ENCODE assay signal across 8 cellular contexts in the genomic region with DNA sequence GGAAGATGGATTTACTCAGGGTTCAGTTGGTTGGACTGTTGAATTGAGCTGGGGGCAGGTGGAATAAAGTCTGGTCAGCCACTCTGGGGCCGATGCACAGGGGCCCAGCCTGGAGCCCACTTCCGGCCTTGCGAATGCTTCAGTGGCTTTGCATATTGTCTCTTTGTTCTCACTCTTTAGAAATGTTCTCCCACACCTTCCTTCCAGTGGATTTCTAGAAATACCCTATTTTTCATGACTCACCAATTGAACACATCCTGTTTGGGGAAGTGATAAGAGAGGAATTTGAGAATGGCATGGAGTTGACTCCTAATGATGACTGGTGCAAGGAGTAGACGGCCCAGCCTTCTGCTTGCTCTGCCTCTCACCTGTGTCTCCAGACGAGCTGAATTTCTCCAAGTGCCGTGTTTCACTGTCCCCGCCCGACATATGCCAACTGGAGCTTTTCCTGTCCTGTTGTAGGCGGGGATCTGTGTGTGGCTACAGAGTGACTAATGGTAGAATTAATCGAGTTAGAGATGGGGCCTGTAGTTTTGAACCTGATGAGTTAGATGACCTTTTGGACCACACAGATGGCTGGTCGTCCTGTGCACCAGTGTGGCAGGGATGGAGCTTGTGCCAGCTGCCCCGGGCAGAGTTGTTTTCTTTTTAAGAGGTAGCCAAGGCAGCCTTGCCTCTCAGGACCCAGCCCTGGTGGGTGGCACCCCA. TPM values are rescaled to one million over a fixed set of nuclear protein-coding genes. Genes with fewer than 3 reads are reported as not detected.
DNase-seq lines count a peak whose midpoint lies in the region; ATAC-seq, FAIRE-seq and TF ChIP-seq lines count a peak whose summit lies in the region.

No MANE protein-coding gene starts in this region.

- H3K27me3 Mint-ChIP-seq in CD14-positive monocyte (ENCODE audit: low read depth in 3 of 3) = peaks cover 16 to 19% (median 17%) of the 10 kb centered on the region in 3 donors
- H3K27me3 Mint-ChIP-seq in neural progenitor cell (ENCODE audit: insufficient read depth, low read depth) = no peaks in the 10 kb centered on the region

- H3K36me3 ChIP-seq in Panc1 (ENCODE audit: control insufficient read depth, insufficient read depth, low read length) (no peaks in the 10 kb centered on the region), endothelial cell of umbilical vein (ENCODE audit: control insufficient read depth in 2 of 2, extremely low read depth in 1 of 2, insufficient read depth in 2 of 2, low read length in 2 of 2) (no peaks in the 10 kb centered on the region), neural progenitor cell (no peaks in the 10 kb centered on the region)

- H3F3A ChIP-seq in neural progenitor cell (ENCODE audit: low read depth) = no peaks in the 10 kb centered on the region

- H3K4me3 ChIP-seq in Panc1 (ENCODE audit: low read depth in 2 of 2, low read length in 2 of 2) (peak overlapping the region; percentile 24 to 45), endothelial cell of umbilical vein (replicated peaks in 1 of 3; ENCODE audit: insufficient read depth in 1 of 3, low read depth in 1 of 3, low read length in 3 of 3) (peak overlapping the region in 1 of 3 experiments; percentile 1), neural progenitor cell (no peak overlapping the region)

- BruUV-seq in Panc1 (replicated peaks; lab: Mats Ljungman, UMichigan) (no TSS peak), endothelial cell of umbilical vein (replicated peaks; lab: Mats Ljungman, UMichigan) (TSS peak; percentile 48)

- CTCF ChIA-PET in Panc1 (lab: Charles Lee) = interaction anchor here (1.3 kb wide), 1 partner anchor 29 kb away, joined by 4 read pairs; no protein-coding TSS in a partner anchor
- CTCF ChIA-PET in endothelial cell of umbilical vein (lab: Charles Lee) = interaction anchor here (0.7 to 8.5 kb wide), 12 partner anchors 9 to 124 kb away, joined by 3 to 65 read pairs (median 4); partner anchors contain the start of gene ASAP2

- H4K20me1 ChIP-seq in endothelial cell of umbilical vein (replicated peaks; ENCODE audit: control insufficient read depth, extremely low read depth, insufficient read depth, low read length) = no peaks in the 10 kb centered on the region
- peaks cover 91% of the 10 kb centered on the region for H4K20me1 ChIP-seq in neural progenitor cell (ENCODE audit: low read depth)

- TF ChIP-seq POLR2A in endothelial cell of umbilical vein (IDR thresholded peaks at IDR 0.05; ENCODE audit: low read depth, low read length) (peak; percentile 71), GM12892 (IDR thresholded peaks at IDR 0.05; ENCODE audit: low read depth, low read length) (no peak)

- H3K36me3 Mint-ChIP-seq in CD14-positive monocyte (peaks cover 0 to under 1% of the 10 kb centered on the region in 2 donors), neural progenitor cell (no peaks in the 10 kb centered on the region)

- H3K9me1 ChIP-seq in endothelial cell of umbilical vein (replicated peaks; ENCODE audit: control insufficient read depth, extremely low read depth, insufficient read depth, low read length) = no peaks in the 10 kb centered on the region

- H2AFZ ChIP-seq in endothelial cell of umbilical vein (ENCODE audit: low read depth, low read length) = no peak overlapping the region
- H2AFZ ChIP-seq in neural progenitor cell (replicated peaks) = no peak overlapping the region

- H3K79me2 ChIP-seq in endothelial cell of umbilical vein (ENCODE audit: control insufficient read depth, insufficient read depth, low read length) (peaks cover 86% of the 10 kb centered on the region), neural progenitor cell (ENCODE audit: low read depth) (peaks cover 97% of the 10 kb centered on the region)

- peak overlapping the region; percentile 67 for H3K9ac ChIP-seq in endothelial cell of umbilical vein (replicated peaks; ENCODE audit: extremely low read depth, insufficient read depth, low read length)
- no peak overlapping the region for H3K9ac ChIP-seq in neural progenitor cell

- H3K9me3 ChIP-seq in Panc1 (ENCODE audit: control insufficient read depth, insufficient read depth, low read depth, low read length) = no peaks in the 10 kb centered on the region
- H3K9me3 ChIP-seq in endothelial cell of umbilical vein (replicated peaks; ENCODE audit: control insufficient read depth, insufficient read depth, low read length) = no peaks in the 10 kb centered on the region
- H3K9me3 ChIP-seq in neural progenitor cell (ENCODE audit: low read depth) = no peaks in the 10 kb centered on the region

- in situ Hi-C loops in Panc1 (cut with HindIII; ENCODE audit: low pct_unique_long_range_greater_than_20kb, low sequenced_read_pairs) = loop anchor here (5.0 kb wide), 1 partner anchor 57 kb away; no protein-coding TSS in a partner anchor

- ATAC-seq in Panc1 (peak; percentile 64), HG02973 (IDR thresholded peaks at IDR 0.05; ENCODE audit: unreplicated experiment) (no peak)

- POLR2A ChIA-PET in Panc1 (lab: Charles Lee) = interaction anchor here (0.7 to 1.4 kb wide), 7 partner anchors 9 to 53 kb away, joined by 3 to 7 read pairs (median 3); no protein-coding TSS in a partner anchor
- POLR2A ChIA-PET in endothelial cell of umbilical vein (lab: Charles Lee) = interaction anchor here (0.8 to 1.5 kb wide), 5 partner anchors 15 to 28 kb away, joined by 3 to 6 read pairs (median 5); partner anchors contain the start of gene ASAP2

- TF ChIP-seq CTCF in CD14-positive monocyte (IDR thresholded peaks at IDR 0.05) (no peak), Panc1 (IDR thresholded peaks at IDR 0.05) (no peak), endothelial cell of umbilical vein (IDR thresholded peaks at IDR 0.05; ENCODE audit: extremely low read depth in 1 of 2, insufficient read depth in 1 of 2, low read depth in 1 of 2, low read length in 2 of 2) (no peak), neural progenitor cell (IDR thresholded peaks at IDR 0.05) (no peak)

- FAIRE-seq in endothelial cell of umbilical vein (lab: Jason Lieb, UNC) (peak; percentile 88), GM12892 (lab: Jason Lieb, UNC) (no peak)

- intact Hi-C loops in CD14-positive monocyte (cut with micrococcal nuclease) (no loop called here), Panc1 (cut with micrococcal nuclease; ENCODE audit: unreplicated experiment) (loop anchor here (5.0 kb wide), 1 partner anchor 93 kb away; no protein-coding TSS in a partner anchor), endothelial cell of umbilical vein (cut with micrococcal nuclease) (loop anchor here (1.0 to 5.0 kb wide), 7 partner anchors 10 to 187 kb away; partner anchors contain the start of genes ASAP2, CPSF3 and ITGB1BP1)

- dilution Hi-C loops in endothelial cell of umbilical vein (cut with MboI; ENCODE audit: extremely low pct_ligation_motif_present, low sequenced_read_pairs) = no loop called here

- H3K4me2 ChIP-seq in endothelial cell of umbilical vein (ENCODE audit: insufficient read depth, low read length) = peak overlapping the region; percentile 27
- no peak overlapping the region for H3K4me2 ChIP-seq in neural progenitor cell

- H3K4me1 Mint-ChIP-seq in CD14-positive monocyte = peaks cover 65% of the 10 kb centered on the region
- peaks cover 84% of the 10 kb centered on the region for H3K4me1 Mint-ChIP-seq in neural progenitor cell

- DNase-seq in CD14-positive monocyte (ENCODE audit: low spot score) = no peak
- DNase-seq in Panc1 (ENCODE audit: low read depth, low spot score) = no peak
- DNase-seq in endothelial cell of umbilical vein (ENCODE audit: low read depth, low spot score) = peak; percentile 95
- DNase-seq in neural progenitor cell (ENCODE audit: low spot score) = no peak
- DNase-seq in GM12892 (ENCODE audit: insufficient read length) = no peak
- DNase-seq in hippocampal formation (lab: John Stamatoyannopoulos, UW) = no peak
- no peak for DNase-seq in NCI-H2107 treated with DMSO at 0.1 percent for 48 hours (lab: John Stamatoyannopoulos, UW; ENCODE audit: unreplicated experiment)

- H3K27me3 ChIP-seq in Panc1 (ENCODE audit: control insufficient read depth, insufficient read depth, low read length) (no peaks in the 10 kb centered on the region), endothelial cell of umbilical vein (ENCODE audit: control insufficient read depth in 2 of 2, insufficient read depth in 2 of 2, low read length in 2 of 2) (no peaks in the 10 kb centered on the region), neural progenitor cell (no peaks in the 10 kb centered on the region)

- H3K4me3 Mint-ChIP-seq in CD14-positive monocyte (peak overlapping the region in 1 of 2 donors; percentile 72), neural progenitor cell (peak overlapping the region; percentile 45)

- H3K27ac Mint-ChIP-seq in CD14-positive monocyte (peak overlapping the region in 5 of 7 donors; percentile 58 to 92 (median 88)), neural progenitor cell (peak overlapping the region; percentile 54)

- H3K4me1 ChIP-seq in Panc1 (ENCODE audit: control insufficient read depth, insufficient read depth, low read length) (peaks cover 99% of the 10 kb centered on the region), endothelial cell of umbilical vein (ENCODE audit: control insufficient read depth, extremely low read depth, insufficient read depth, low read length) (peaks cover 87% of the 10 kb centered on the region), neural progenitor cell (peaks cover 25% of the 10 kb centered on the region)

- H3K27ac ChIP-seq in Panc1 (ENCODE audit: low read length) (peak overlapping the region; percentile 100), endothelial cell of umbilical vein (ENCODE audit: insufficient read depth, low read depth, low read length) (peak overlapping the region; percentile 98), neural progenitor cell (no peak overlapping the region)

- H3K9me3 Mint-ChIP-seq in CD14-positive monocyte (peaks cover 0 to 4% (median 0%) of the 10 kb centered on the region in 7 donors), neural progenitor cell (no peaks in the 10 kb centered on the region)

TF ChIP-seq in endothelial cell of umbilical vein, 7 proteins besides CTCF, POLR2A, EP300 and RAD21 (continues in another document):
- TF ChIP-seq MYC (IDR thresholded peaks at IDR 0.05; ENCODE audit: low read depth, low read length) = no peak
- peak; percentile 90 for TF ChIP-seq GATA2 (IDR thresholded peaks at IDR 0.05; ENCODE audit: insufficient read depth, insufficient read length, low read depth, low read length)

RNA-seq across cellular contexts. Expression of gene ASAP2, which starts 28.2 kb away (rescaled TPM):
- polyA plus RNA-seq in CD14-positive monocyte (under 1 TPM; 0.08 to 0.20 TPM), endothelial cell of umbilical vein (26.4 and 31.1 TPM in 2 replicates)
- total RNA-seq in Panc1 (2021; ENCODE audit: unreplicated experiment) (107 TPM), endothelial cell of umbilical vein (75.8 and 79.2 TPM in 2 replicates), neural progenitor cell (ENCODE audit: low replicate concordance) (26.1 and 31.7 TPM in 2 replicates)
- 57.3 TPM for polyA plus RNA-seq in Panc1 (2012; ENCODE audit: insufficient read length)
- polyA plus RNA-seq in endothelial cell of umbilical vein (2011; cell fraction: cytosol; rRNA removed) = 31.6 and 32.0 TPM in 2 replicates
- 85.8 and 94.0 TPM in 2 replicates for polyA plus RNA-seq in endothelial cell of umbilical vein (2011; cell fraction: nucleus; rRNA removed)
- polyA plus RNA-seq in endothelial cell of umbilical vein (2012) = 39.1 and 42.5 TPM in 2 replicates
- 66.1 and 67.7 TPM in 2 replicates for polyA minus RNA-seq in endothelial cell of umbilical vein
- 7.3 TPM for polyA minus RNA-seq in endothelial cell of umbilical vein (2011; cell fraction: cytosol; rRNA and poly(A)+ RNA removed)
- polyA minus RNA-seq in endothelial cell of umbilical vein (2011; cell fraction: nucleus; rRNA and poly(A)+ RNA removed) = 92.1 and 117 TPM in 2 replicates
- not detected for polyA plus RNA-seq in GM12892 (2012; ENCODE audit: missing spikeins)

Comparison
In these comparisons a context has a peak if more than half of its experiments do, and no peak if none do; other contexts are left out.
1. intact Hi-C loops: an anchor here in Panc1 (5.0 kb wide) and endothelial cell of umbilical vein (1.0 to 5.0 kb wide); none called in CD14-positive monocyte.